ENCODE assay signal across 8 cellular contexts in genomic region chr1:236868625-236869467, GRCh38.
DNase-seq lines count a peak whose midpoint lies in the region; ATAC-seq and TF ChIP-seq lines count a peak whose summit lies in the region.

No MANE protein-coding gene starts in this region.

- peak; percentile 99 for TF ChIP-seq CTCF in fibroblast of villous mesenchyme (IDR thresholded peaks at IDR 0.05; ENCODE audit: insufficient read depth, low read depth, low read length)

- DNase-seq in AG20443 (ENCODE audit: low spot score) (peak; percentile 76), NCI-H748 treated with DMSO at 0.1 percent for 48 hours (lab: John Stamatoyannopoulos, UW) (peak; percentile 31), fibroblast of villous mesenchyme (ENCODE audit: low read depth) (peak; percentile 80), skeletal muscle cell (ENCODE audit: low read depth) (peak; percentile 19), hypothalamus (lab: John Stamatoyannopoulos, UW) (no peak)
- peak; percentile 38 for DNase-seq in activated CD8-positive, alpha-beta memory T cell treated with anti-CD3 and anti-CD28 coated beads, Interleukin-2, amount 50 U/mL, for 4 hours

- ATAC-seq in GM18508 (IDR thresholded peaks at IDR 0.05; ENCODE audit: insufficient read depth, unreplicated experiment) (peak; percentile 76), HG02970 (IDR thresholded peaks at IDR 0.05; ENCODE audit: low FRiP score, unreplicated experiment) (peak; percentile 71)

- H3K4me3 ChIP-seq in fibroblast of villous mesenchyme (ENCODE audit: low read depth, low read length) = no peak overlapping the region
- no peak overlapping the region for H3K4me3 ChIP-seq in skeletal muscle cell (ENCODE audit: low read depth, low read length)

Comparison
In these comparisons a context has a peak if more than half of its experiments do, and no peak if none do; other contexts are left out.
1. DNase-seq: peak in AG20443 (single experiment), NCI-H748 treated with DMSO at 0.1 percent for 48 hours (single experiment), activated CD8-positive, alpha-beta memory T cell treated with anti-CD3 and anti-CD28 coated beads, Interleukin-2, amount 50 U/mL, for 4 hours (single experiment), fibroblast of villous mesenchyme (single experiment) and skeletal muscle cell (single experiment); none in hypothalamus (0 of 51).